ENCODE assay signal across 1 cellular context in genomic region chr19:5080809-5081208, GRCh38.
TF ChIP-seq lines count a peak whose summit lies in the region.

No MANE protein-coding gene starts in this region.

TF ChIP-seq in H1, 55 proteins besides CTCF, POLR2A, EP300 and RAD21 (continued from another document):
- TF ChIP-seq, protein P1, sequence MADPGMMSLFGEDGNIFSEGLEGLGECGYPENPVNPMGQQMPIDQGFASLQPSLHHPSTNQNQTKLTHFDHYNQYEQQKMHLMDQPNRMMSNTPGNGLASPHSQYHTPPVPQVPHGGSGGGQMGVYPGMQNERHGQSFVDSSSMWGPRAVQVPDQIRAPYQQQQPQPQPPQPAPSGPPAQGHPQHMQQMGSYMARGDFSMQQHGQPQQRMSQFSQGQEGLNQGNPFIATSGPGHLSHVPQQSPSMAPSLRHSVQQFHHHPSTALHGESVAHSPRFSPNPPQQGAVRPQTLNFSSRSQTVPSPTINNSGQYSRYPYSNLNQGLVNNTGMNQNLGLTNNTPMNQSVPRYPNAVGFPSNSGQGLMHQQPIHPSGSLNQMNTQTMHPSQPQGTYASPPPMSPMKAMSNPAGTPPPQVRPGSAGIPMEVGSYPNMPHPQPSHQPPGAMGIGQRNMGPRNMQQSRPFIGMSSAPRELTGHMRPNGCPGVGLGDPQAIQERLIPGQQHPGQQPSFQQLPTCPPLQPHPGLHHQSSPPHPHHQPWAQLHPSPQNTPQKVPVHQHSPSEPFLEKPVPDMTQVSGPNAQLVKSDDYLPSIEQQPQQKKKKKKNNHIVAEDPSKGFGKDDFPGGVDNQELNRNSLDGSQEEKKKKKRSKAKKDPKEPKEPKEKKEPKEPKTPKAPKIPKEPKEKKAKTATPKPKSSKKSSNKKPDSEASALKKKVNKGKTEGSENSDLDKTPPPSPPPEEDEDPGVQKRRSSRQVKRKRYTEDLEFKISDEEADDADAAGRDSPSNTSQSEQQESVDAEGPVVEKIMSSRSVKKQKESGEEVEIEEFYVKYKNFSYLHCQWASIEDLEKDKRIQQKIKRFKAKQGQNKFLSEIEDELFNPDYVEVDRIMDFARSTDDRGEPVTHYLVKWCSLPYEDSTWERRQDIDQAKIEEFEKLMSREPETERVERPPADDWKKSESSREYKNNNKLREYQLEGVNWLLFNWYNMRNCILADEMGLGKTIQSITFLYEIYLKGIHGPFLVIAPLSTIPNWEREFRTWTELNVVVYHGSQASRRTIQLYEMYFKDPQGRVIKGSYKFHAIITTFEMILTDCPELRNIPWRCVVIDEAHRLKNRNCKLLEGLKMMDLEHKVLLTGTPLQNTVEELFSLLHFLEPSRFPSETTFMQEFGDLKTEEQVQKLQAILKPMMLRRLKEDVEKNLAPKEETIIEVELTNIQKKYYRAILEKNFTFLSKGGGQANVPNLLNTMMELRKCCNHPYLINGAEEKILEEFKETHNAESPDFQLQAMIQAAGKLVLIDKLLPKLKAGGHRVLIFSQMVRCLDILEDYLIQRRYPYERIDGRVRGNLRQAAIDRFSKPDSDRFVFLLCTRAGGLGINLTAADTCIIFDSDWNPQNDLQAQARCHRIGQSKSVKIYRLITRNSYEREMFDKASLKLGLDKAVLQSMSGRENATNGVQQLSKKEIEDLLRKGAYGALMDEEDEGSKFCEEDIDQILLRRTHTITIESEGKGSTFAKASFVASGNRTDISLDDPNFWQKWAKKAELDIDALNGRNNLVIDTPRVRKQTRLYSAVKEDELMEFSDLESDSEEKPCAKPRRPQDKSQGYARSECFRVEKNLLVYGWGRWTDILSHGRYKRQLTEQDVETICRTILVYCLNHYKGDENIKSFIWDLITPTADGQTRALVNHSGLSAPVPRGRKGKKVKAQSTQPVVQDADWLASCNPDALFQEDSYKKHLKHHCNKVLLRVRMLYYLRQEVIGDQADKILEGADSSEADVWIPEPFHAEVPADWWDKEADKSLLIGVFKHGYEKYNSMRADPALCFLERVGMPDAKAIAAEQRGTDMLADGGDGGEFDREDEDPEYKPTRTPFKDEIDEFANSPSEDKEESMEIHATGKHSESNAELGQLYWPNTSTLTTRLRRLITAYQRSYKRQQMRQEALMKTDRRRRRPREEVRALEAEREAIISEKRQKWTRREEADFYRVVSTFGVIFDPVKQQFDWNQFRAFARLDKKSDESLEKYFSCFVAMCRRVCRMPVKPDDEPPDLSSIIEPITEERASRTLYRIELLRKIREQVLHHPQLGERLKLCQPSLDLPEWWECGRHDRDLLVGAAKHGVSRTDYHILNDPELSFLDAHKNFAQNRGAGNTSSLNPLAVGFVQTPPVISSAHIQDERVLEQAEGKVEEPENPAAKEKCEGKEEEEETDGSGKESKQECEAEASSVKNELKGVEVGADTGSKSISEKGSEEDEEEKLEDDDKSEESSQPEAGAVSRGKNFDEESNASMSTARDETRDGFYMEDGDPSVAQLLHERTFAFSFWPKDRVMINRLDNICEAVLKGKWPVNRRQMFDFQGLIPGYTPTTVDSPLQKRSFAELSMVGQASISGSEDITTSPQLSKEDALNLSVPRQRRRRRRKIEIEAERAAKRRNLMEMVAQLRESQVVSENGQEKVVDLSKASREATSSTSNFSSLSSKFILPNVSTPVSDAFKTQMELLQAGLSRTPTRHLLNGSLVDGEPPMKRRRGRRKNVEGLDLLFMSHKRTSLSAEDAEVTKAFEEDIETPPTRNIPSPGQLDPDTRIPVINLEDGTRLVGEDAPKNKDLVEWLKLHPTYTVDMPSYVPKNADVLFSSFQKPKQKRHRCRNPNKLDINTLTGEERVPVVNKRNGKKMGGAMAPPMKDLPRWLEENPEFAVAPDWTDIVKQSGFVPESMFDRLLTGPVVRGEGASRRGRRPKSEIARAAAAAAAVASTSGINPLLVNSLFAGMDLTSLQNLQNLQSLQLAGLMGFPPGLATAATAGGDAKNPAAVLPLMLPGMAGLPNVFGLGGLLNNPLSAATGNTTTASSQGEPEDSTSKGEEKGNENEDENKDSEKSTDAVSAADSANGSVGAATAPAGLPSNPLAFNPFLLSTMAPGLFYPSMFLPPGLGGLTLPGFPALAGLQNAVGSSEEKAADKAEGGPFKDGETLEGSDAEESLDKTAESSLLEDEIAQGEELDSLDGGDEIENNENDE (IDR thresholded peaks at IDR 0.05; ENCODE audit: insufficient replicate concordance, low read length), result no peak
- TF ChIP-seq RFX5 (IDR thresholded peaks at IDR 0.05; ENCODE audit: borderline replicate concordance, low read depth, low read length) (no peak), KDM4A (IDR thresholded peaks at IDR 0.05; ENCODE audit: low read depth, low read length, severe bottlenecking) (no peak), JUND (IDR thresholded peaks at IDR 0.05; ENCODE audit: low read length) (no peak), GTF2F1 (IDR thresholded peaks at IDR 0.05; ENCODE audit: borderline replicate concordance, low read depth, low read length) (no peak), RBBP5 (IDR thresholded peaks at IDR 0.05; ENCODE audit: borderline replicate concordance, low read depth, low read length) (no peak), NANOG (IDR thresholded peaks at IDR 0.05; ENCODE audit: insufficient read depth, low read depth, low read length, poor library complexity, severe bottlenecking) (no peak), JUN (IDR thresholded peaks at IDR 0.05; ENCODE audit: low read depth, low read length) (no peak), SP4 (IDR thresholded peaks at IDR 0.05; ENCODE audit: low read length) (no peak), EZH2 (IDR thresholded peaks at IDR 0.05; ENCODE audit: low read depth, low read length, severe bottlenecking) (no peak), CTBP2 (IDR thresholded peaks at IDR 0.05; ENCODE audit: borderline replicate concordance, insufficient read depth, insufficient read length, low read length) (no peak), BCL11A (IDR thresholded peaks at IDR 0.05; ENCODE audit: low read depth in 2 of 2, low read length in 2 of 2) (no peak)
- TF ChIP-seq, protein P2, sequence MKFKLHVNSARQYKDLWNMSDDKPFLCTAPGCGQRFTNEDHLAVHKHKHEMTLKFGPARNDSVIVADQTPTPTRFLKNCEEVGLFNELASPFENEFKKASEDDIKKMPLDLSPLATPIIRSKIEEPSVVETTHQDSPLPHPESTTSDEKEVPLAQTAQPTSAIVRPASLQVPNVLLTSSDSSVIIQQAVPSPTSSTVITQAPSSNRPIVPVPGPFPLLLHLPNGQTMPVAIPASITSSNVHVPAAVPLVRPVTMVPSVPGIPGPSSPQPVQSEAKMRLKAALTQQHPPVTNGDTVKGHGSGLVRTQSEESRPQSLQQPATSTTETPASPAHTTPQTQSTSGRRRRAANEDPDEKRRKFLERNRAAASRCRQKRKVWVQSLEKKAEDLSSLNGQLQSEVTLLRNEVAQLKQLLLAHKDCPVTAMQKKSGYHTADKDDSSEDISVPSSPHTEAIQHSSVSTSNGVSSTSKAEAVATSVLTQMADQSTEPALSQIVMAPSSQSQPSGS (IDR thresholded peaks at IDR 0.05; ENCODE audit: low read length), result no peak
TF ChIP-seq in H1: peak in this region for 0.
